ENCODE assay signal across 8 cellular contexts in the genomic region with DNA sequence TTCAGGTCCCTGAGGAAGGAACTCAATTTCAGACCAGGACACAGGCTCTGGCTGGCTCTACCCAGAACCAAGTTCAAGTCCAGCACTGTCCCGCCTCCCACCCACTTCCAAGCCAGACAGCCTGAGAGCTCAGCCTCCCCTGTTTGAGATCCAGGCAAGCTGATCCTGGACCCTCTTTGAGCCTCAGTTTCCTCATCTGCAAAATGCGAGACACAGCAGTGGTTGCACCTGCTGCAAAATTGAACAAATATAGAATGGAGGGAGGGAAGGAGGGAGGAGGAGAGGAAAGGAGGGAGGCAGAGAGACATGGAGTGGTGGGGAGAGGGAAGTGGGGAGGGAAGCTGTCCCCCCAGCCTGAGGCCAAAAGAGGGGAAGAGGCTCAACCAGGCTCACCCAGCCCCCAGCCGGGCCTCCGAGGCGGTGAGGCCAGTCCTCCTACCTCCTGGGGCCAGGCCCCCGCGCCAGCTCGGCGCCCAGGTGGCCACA. TPM values are rescaled to one million over a fixed set of nuclear protein-coding genes. Genes with fewer than 3 reads are reported as not detected.
DNase-seq lines count a peak whose midpoint lies in the region; ATAC-seq and TF ChIP-seq lines count a peak whose summit lies in the region.
"Had no signal": no experiment of that assay in that cellular context is flagged by ENCODE, and none has a peak within 500 bp of the region (broad histone marks: within the 10 kb centered on the region; RNA-seq: fewer than 3 reads in every experiment).

No MANE protein-coding gene starts in this region.

- no peaks in the 10 kb centered on the region for H3K9me3 Mint-ChIP-seq in progenitor cell of endocrine pancreas (ENCODE audit: low read depth)

- H3K27me3 Mint-ChIP-seq in progenitor cell of endocrine pancreas: peaks cover 19% of the 10 kb centered on the region

- ATAC-seq in DND-41 (ENCODE audit: insufficient read depth, low read depth): no peak
- ATAC-seq in GM18517 (IDR thresholded peaks at IDR 0.05; ENCODE audit: unreplicated experiment): no peak
- no peak for ATAC-seq in HG03460 (IDR thresholded peaks at IDR 0.05; ENCODE audit: unreplicated experiment)

- no peaks in the 10 kb centered on the region for H3K4me1 Mint-ChIP-seq in progenitor cell of endocrine pancreas (ENCODE audit: low read depth)

- WGBS in esophagus squamous epithelium, 2 donors: 14 to 34% methylated on average over 4 to 7 of the region's 9 CpGs

- no peaks in the 10 kb centered on the region for H3K36me3 Mint-ChIP-seq in progenitor cell of endocrine pancreas (ENCODE audit: insufficient read depth)

- TF ChIP-seq CTCF in DND-41 (IDR thresholded peaks at IDR 0.05; ENCODE audit: borderline replicate concordance, extremely low read depth, low read length, poor library complexity, severe bottlenecking) (no peak), NB4 (IDR thresholded peaks at IDR 0.05; ENCODE audit: low read depth, low read length) (no peak), esophagus squamous epithelium (IDR thresholded peaks at IDR 0.05) (no peak), progenitor cell of endocrine pancreas (IDR thresholded peaks at IDR 0.05; ENCODE audit: unreplicated experiment) (no peak), uterus (IDR thresholded peaks at IDR 0.05) (no peak)

- no peaks in the 10 kb centered on the region for H3K36me3 ChIP-seq in DND-41 (ENCODE audit: insufficient read depth, low read length)
- H3K36me3 ChIP-seq in esophagus squamous epithelium: no peaks in the 10 kb centered on the region
- H3K36me3 ChIP-seq in uterus: no peaks in the 10 kb centered on the region

- H3K79me2 ChIP-seq in DND-41 (ENCODE audit: insufficient read depth, low read length): no peaks in the 10 kb centered on the region

- H3K27ac Mint-ChIP-seq in progenitor cell of endocrine pancreas: no peak overlapping the region

- H3K4me1 ChIP-seq in DND-41 (ENCODE audit: insufficient read depth, low read length): peaks cover 13% of the 10 kb centered on the region
- peaks cover 3 to 37% (median 6%) of the 10 kb centered on the region in 3 donors for H3K4me1 ChIP-seq in esophagus squamous epithelium
- H3K4me1 ChIP-seq in uterus: peaks cover 0 to 7% of the 10 kb centered on the region in 2 donors

- intact Hi-C loops in esophagus squamous epithelium (cut with DNase I) (no loop called here), uterus (cut with DNase I; ENCODE audit: low total_unique reads) (no loop called here)

- H3K27ac ChIP-seq in DND-41 (ENCODE audit: low read length) (no peak overlapping the region), esophagus squamous epithelium (peak overlapping the region in 1 of 4 donors; percentile 44), uterus (no peak overlapping the region)

- no peaks in the 10 kb centered on the region for H3K9me3 ChIP-seq in DND-41 (ENCODE audit: insufficient read depth, low read length, severe bottlenecking)
- no peaks in the 10 kb centered on the region for H3K9me3 ChIP-seq in esophagus squamous epithelium
- no peaks in the 10 kb centered on the region for H3K9me3 ChIP-seq in uterus

- TF ChIP-seq POLR2A in NB4 (IDR thresholded peaks at IDR 0.05; ENCODE audit: extremely low read depth, insufficient read length) (no peak), esophagus squamous epithelium (IDR thresholded peaks at IDR 0.05) (no peak), uterus (IDR thresholded peaks at IDR 0.05) (no peak)

- DNase-seq in DND-41: no peak
- DNase-seq in NB4 (ENCODE audit: low read depth): peak; percentile 26
- DNase-seq in esophagus squamous epithelium (lab: John Stamatoyannopoulos, UW): no peak
- no peak for DNase-seq in progenitor cell of endocrine pancreas (ENCODE audit: low spot score, unreplicated experiment)
- DNase-seq in uterus: no peak
- DNase-seq: NCI-H1930 had no signal

- no peaks in the 10 kb centered on the region for H4K20me1 ChIP-seq in DND-41 (ENCODE audit: insufficient read depth, low read length)

- peak overlapping the region; percentile 51; the same call in 1 of the 2 replicates for H3K4me2 ChIP-seq in DND-41 (ENCODE audit: insufficient read depth, low read length)

- H2AFZ ChIP-seq in DND-41 (ENCODE audit: low read depth, low read length): no peak overlapping the region

- H3K9ac ChIP-seq in DND-41 (ENCODE audit: low read depth, low read length): no peak overlapping the region

- peak overlapping the region; percentile 62 for H3K4me3 Mint-ChIP-seq in progenitor cell of endocrine pancreas (ENCODE audit: low read depth)

- peaks cover 15% of the 10 kb centered on the region for H3K27me3 ChIP-seq in DND-41 (ENCODE audit: insufficient read depth, low read length, poor library complexity)
- peaks cover 0 to 19% (median 0%) of the 10 kb centered on the region in 4 donors for H3K27me3 ChIP-seq in esophagus squamous epithelium
- H3K27me3 ChIP-seq in uterus: no peaks in the 10 kb centered on the region

- H3K4me3 ChIP-seq in DND-41 (ENCODE audit: low read depth in 1 of 2, low read length in 2 of 2): 0 out of 4 replicates have a peak overlapping the region, but pooled peaks of 1 of the 2 experiments have one; percentile 36
- H3K4me3 ChIP-seq in NB4 (ENCODE audit: low read depth, low read length): no peak overlapping the region
- peak overlapping the region in 3 of 4 donors; percentile 46 to 70 (median 52) for H3K4me3 ChIP-seq in esophagus squamous epithelium
- peak overlapping the region in 1 of 2 donors; percentile 59 for H3K4me3 ChIP-seq in uterus

RNA-seq across cellular contexts. Expression of a gene that starts 0.7 kb away (rescaled TPM):
- total RNA-seq in esophagus squamous epithelium (under 1 TPM in 2 of 4 donors, not detected in 2; 0.19 to 0.26 TPM), progenitor cell of endocrine pancreas (3.6 and 4.5 TPM in 2 replicates), uterus (10 to 100 TPM in 1 of 4 donors, 1 to 10 TPM in 2, not detected in 1; 2.2 to 16.5 (median 3.9) TPM)

RNA-seq across cellular contexts. Expression of a gene that starts 13.0 kb away (rescaled TPM):
- total RNA-seq in esophagus squamous epithelium: not detected
- not detected in 2 replicates for total RNA-seq in progenitor cell of endocrine pancreas
- total RNA-seq in uterus: not detected

RNA-seq across cellular contexts. Expression of a gene that starts 22.6 kb away (rescaled TPM):
- total RNA-seq in esophagus squamous epithelium (10 to 100 TPM in 1 of 4 donors, 1 to 10 TPM in 3; 4.1 to 19.5 (median 8.7) TPM), progenitor cell of endocrine pancreas (16.7 and 19.8 TPM in 2 replicates), uterus (10 to 100 TPM in 3 of 4 donors, 1 to 10 TPM in 1; 7.1 to 36.5 (median 26.9) TPM)

RNA-seq across cellular contexts. Expression of a gene that starts 27.9 kb away (rescaled TPM):
- total RNA-seq in esophagus squamous epithelium (10 to 100 TPM; 54.0 to 96.3 (median 61.7) TPM), progenitor cell of endocrine pancreas (50.7 and 56.6 TPM in 2 replicates), uterus (10 to 100 TPM in 3 of 4 donors, 1 to 10 TPM in 1; 3.8 to 46.7 (median 26.5) TPM)

RNA-seq across cellular contexts. Expression of a gene that starts 42.3 kb away (rescaled TPM):
- 10 to 100 TPM in 3 of 4 donors, 1 to 10 TPM in 1; 4.1 to 66.8 (median 31.0) TPM for total RNA-seq in esophagus squamous epithelium
- total RNA-seq in progenitor cell of endocrine pancreas: 0.60 and 0.67 TPM in 2 replicates
- 100 to 1,000 TPM in 3 of 4 donors, 10 to 100 TPM in 1; 84.6 to 267 (median 195) TPM for total RNA-seq in uterus
